Comparison of ENCODE assay signal across 30 cellular contexts in the genomic region with DNA sequence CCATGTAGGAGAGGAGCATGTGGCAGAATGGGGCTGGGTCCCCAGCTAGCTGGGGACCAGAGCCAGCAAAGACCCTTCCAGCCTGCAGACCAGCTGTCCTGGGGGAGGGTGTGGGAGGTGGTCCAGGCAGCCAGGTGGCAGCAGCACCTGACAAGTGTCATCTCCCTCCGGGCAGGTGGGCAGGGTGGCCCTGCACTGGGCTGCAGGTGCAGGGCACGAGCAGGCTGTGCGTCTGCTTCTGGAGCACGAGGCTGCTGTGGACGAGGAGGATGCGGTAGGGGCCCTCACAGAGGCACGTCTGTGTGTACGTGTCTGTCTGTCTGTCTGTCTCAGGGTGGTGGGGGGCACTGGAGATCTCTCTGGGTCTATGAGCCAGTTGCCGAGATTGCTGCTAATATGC.
"Had no signal": no experiment of that assay in that cellular context is flagged by ENCODE, and none has a peak within 500 bp of the region (broad histone marks: within the 10 kb centered on the region; RNA-seq: fewer than 3 reads in every experiment).

No MANE protein-coding gene starts in this region.

- H3K4me1 Mint-ChIP-seq: activated naive CD4-positive, alpha-beta T cell treated with anti-CD3 and anti-CD28 coated beads, Interleukin-2, amount 50 U/mL, for 24 hours; stimulated activated memory B cell treated with anti-CD40 and anti-IgM and Interleukin-4, amounts not matched to agents 10 μg/mL and 1 μg/mL and 100 μg/mL, for 72 hours had no signal

- H3K27ac Mint-ChIP-seq: activated naive CD4-positive, alpha-beta T cell treated with anti-CD3 and anti-CD28 coated beads, Interleukin-2, amount 50 U/mL, for 24 hours; activated T-cell treated with anti-CD3 and anti-CD28 coated beads, Interleukin-2, amount 50 U/mL, for 24 hours; natural killer cell; stimulated activated memory B cell treated with anti-CD40 and anti-IgM and Interleukin-4, amounts not matched to agents 10 μg/mL and 1 μg/mL and 100 μg/mL, for 72 hours; T-helper 2 cell treated with Interferon-gamma antibody and Interleukin-4, amounts not matched to agents 5 μg/mL and 100 μg/mL, for 36 hours; type B pancreatic cell had no signal

- DNase-seq: activated CD4-positive, alpha-beta T cell treated with anti-CD3 and anti-CD28 coated beads for 48 hours; activated CD4-positive, alpha-beta T cell treated with anti-CD3 and anti-CD28 coated beads, Interleukin-2, amount 50 U/mL, for 48 hours; activated CD8-positive, alpha-beta memory T cell treated with anti-CD3 and anti-CD28 coated beads, Interleukin-2, amount 50 U/mL, for 48 hours; activated gamma-delta T cell treated with Interleukin-2 at 50 U/mL for 16 hours; activated T-cell treated with anti-CD3 and anti-CD28 coated beads, Interleukin-2, amount 50 U/mL, for 24 hours; cerebellar nuclear complex; colonic mucosa; effector CD8-positive, alpha-beta T cell; esophagus squamous epithelium; foreskin melanocyte; heart right ventricle; lower lobe of right lung; mesenchymal stem cell; natural killer cell; pancreas; psoas muscle; sigmoid colon; small intestine; stimulated activated CD4-positive, alpha-beta T cell treated with anti-CD3 and anti-CD28 coated beads, Interleukin-4, amount 100 ng/mL, for 24 hours; stimulated activated naive CD8-positive, alpha-beta T cell treated with anti-CD3 and anti-CD28 coated beads, Interleukin-15, amount 100 ng/mL, for 72 hours; substantia nigra; uterus had no signal

- H3K36me3 Mint-ChIP-seq: natural killer cell; stimulated activated memory B cell treated with anti-CD40 and anti-IgM and Interleukin-4, amounts not matched to agents 10 μg/mL and 1 μg/mL and 100 μg/mL, for 72 hours; type B pancreatic cell had no signal

- H3K36me3 ChIP-seq: colonic mucosa, esophagus squamous epithelium, heart right ventricle, lower lobe of right lung, pancreas, sigmoid colon, uterus had no signal

- H3K9me3 Mint-ChIP-seq: activated naive CD4-positive, alpha-beta T cell treated with anti-CD3 and anti-CD28 coated beads, Interleukin-2, amount 50 U/mL, for 24 hours; activated T-cell treated with anti-CD3 and anti-CD28 coated beads, Interleukin-2, amount 50 U/mL, for 24 hours; natural killer cell; stimulated activated memory B cell treated with anti-CD40 and anti-IgM and Interleukin-4, amounts not matched to agents 10 μg/mL and 1 μg/mL and 100 μg/mL, for 72 hours; stimulated activated naive CD8-positive, alpha-beta T cell treated with anti-CD3 and anti-CD28 coated beads, Interleukin-15, amount 100 ng/mL, for 72 hours; T-helper 2 cell treated with Interferon-gamma antibody and Interleukin-4, amounts not matched to agents 5 μg/mL and 100 μg/mL, for 36 hours; type B pancreatic cell had no signal

- H3K9me3 ChIP-seq: colonic mucosa, esophagus squamous epithelium, heart right ventricle, lower lobe of right lung, pancreas, psoas muscle, sigmoid colon, uterus had no signal

- H3K4me3 ChIP-seq: colonic mucosa, esophagus squamous epithelium, heart right ventricle, lower lobe of right lung, pancreas, psoas muscle, sigmoid colon, uterus had no signal

- H3K4me3 Mint-ChIP-seq: activated naive CD4-positive, alpha-beta T cell treated with anti-CD3 and anti-CD28 coated beads, Interleukin-2, amount 50 U/mL, for 24 hours; activated T-cell treated with anti-CD3 and anti-CD28 coated beads, Interleukin-2, amount 50 U/mL, for 24 hours; natural killer cell; stimulated activated memory B cell treated with anti-CD40 and anti-IgM and Interleukin-4, amounts not matched to agents 10 μg/mL and 1 μg/mL and 100 μg/mL, for 72 hours; stimulated activated naive CD8-positive, alpha-beta T cell treated with anti-CD3 and anti-CD28 coated beads, Interleukin-15, amount 100 ng/mL, for 72 hours; T-helper 2 cell treated with Interferon-gamma antibody and Interleukin-4, amounts not matched to agents 5 μg/mL and 100 μg/mL, for 36 hours; type B pancreatic cell had no signal

- H3K27ac ChIP-seq: colonic mucosa, epithelial cell of prostate, esophagus squamous epithelium, heart right ventricle, lower lobe of right lung, pancreas, psoas muscle, sigmoid colon, uterus, VCaP had no signal

- H3K27me3 Mint-ChIP-seq: activated naive CD4-positive, alpha-beta T cell treated with anti-CD3 and anti-CD28 coated beads, Interleukin-2, amount 50 U/mL, for 24 hours; stimulated activated memory B cell treated with anti-CD40 and anti-IgM and Interleukin-4, amounts not matched to agents 10 μg/mL and 1 μg/mL and 100 μg/mL, for 72 hours; stimulated activated naive CD8-positive, alpha-beta T cell treated with anti-CD3 and anti-CD28 coated beads, Interleukin-15, amount 100 ng/mL, for 72 hours had no signal

- ATAC-seq: activated CD4-positive, CD25-positive, alpha-beta regulatory T cell treated with anti-CD3 and anti-CD28 coated beads, Interleukin-2, amount 50 U/mL, for 24 hours; heart right ventricle; lower lobe of right lung; natural killer cell; pancreas; stimulated activated memory B cell treated with anti-CD40 and anti-IgM and Interleukin-4, amounts not matched to agents 10 μg/mL and 1 μg/mL and 100 μg/mL, for 72 hours; stimulated activated naive CD8-positive, alpha-beta T cell treated with anti-CD3 and anti-CD28 coated beads, Interleukin-15, amount 100 ng/mL, for 72 hours had no signal

- FAIRE-seq: endometrium, pancreas, small intestine had no signal

- H3K4me1 ChIP-seq: colonic mucosa, pancreas, psoas muscle, uterus had no signal

- H3K27me3 ChIP-seq: colonic mucosa, esophagus squamous epithelium, heart right ventricle, pancreas, sigmoid colon, uterus had no signal
